ENCODE assay signal across 8 cellular contexts in genomic region chr10:89283988-89284475, GRCh38. TPM values are rescaled to one million over a fixed set of nuclear protein-coding genes. Genes with fewer than 3 reads are reported as not detected.
DNase-seq lines count a peak whose midpoint lies in the region; ATAC-seq lines count a peak whose summit lies in the region.

No MANE protein-coding gene starts in this region.

- no peaks in the 10 kb centered on the region for H3K4me1 ChIP-seq in urinary bladder (ENCODE audit: insufficient read depth)

- no peaks in the 10 kb centered on the region for H3K36me3 ChIP-seq in urinary bladder (ENCODE audit: insufficient read depth)

- no peak overlapping the region for H3K4me3 ChIP-seq in urinary bladder (ENCODE audit: low read depth, low read length)

- WGBS in urinary bladder = 10% methylated on average over 4 of the region's 4 CpGs

- no peak for ATAC-seq in HG03469 (IDR thresholded peaks at IDR 0.05; ENCODE audit: unreplicated experiment)
- ATAC-seq in GM19397 (IDR thresholded peaks at IDR 0.05; ENCODE audit: unreplicated experiment) = no peak

- DNase-seq in NCI-H2029 (lab: John Stamatoyannopoulos, UW) (peak; percentile 3), NCI-H2029 treated with DMSO at 0.1 percent for 48 hours (lab: John Stamatoyannopoulos, UW) (no peak), dedifferentiated amniotic fluid mesenchymal stem cell (ENCODE audit: extremely low spot score) (peak; percentile 85), lung microvascular endothelial cell (ENCODE audit: low read depth in 2 of 2) (peak; percentile 47 to 69)
- no peak for DNase-seq in activated CD4-positive, alpha-beta T cell treated with anti-CD3 and anti-CD28 coated beads for 48 hours

- peak overlapping the region; percentile 75 for H3K27ac ChIP-seq in urinary bladder (ENCODE audit: low read depth)

RNA-seq across cellular contexts. Expression of gene IFIT2, which starts 17.8 kb away (rescaled TPM):
- total RNA-seq in lung microvascular endothelial cell = 3.1 and 8.1 TPM in 2 replicates
- total RNA-seq in urinary bladder = 18.7 TPM
- polyA plus RNA-seq in urinary bladder = 3.7 TPM

RNA-seq across cellular contexts. Expression of gene LIPA, which starts 32.5 kb away (rescaled TPM):
- 43.2 and 54.4 TPM in 2 replicates for total RNA-seq in lung microvascular endothelial cell
- 63.0 TPM for total RNA-seq in urinary bladder
- 49.1 TPM for polyA plus RNA-seq in urinary bladder

RNA-seq across cellular contexts. Expression of gene IFIT3, which starts 43.8 kb away (rescaled TPM):
- total RNA-seq in lung microvascular endothelial cell (5.7 and 8.1 TPM in 2 replicates), urinary bladder (23.4 TPM)
- polyA plus RNA-seq in urinary bladder = 11.2 TPM

Comparison
In these comparisons a context has a peak if more than half of its experiments do, and no peak if none do; other contexts are left out.
1. DNase-seq: peak in NCI-H2029 (single experiment), dedifferentiated amniotic fluid mesenchymal stem cell (single experiment) and lung microvascular endothelial cell (2 of 2); none in NCI-H2029 treated with DMSO at 0.1 percent for 48 hours (single experiment) and activated CD4-positive, alpha-beta T cell treated with anti-CD3 and anti-CD28 coated beads for 48 hours (single experiment).